Comparison of ENCODE assay signal across 1 cellular context in genomic region chr2:17799301-17800126, GRCh38.
TF ChIP-seq lines count a peak whose summit lies in the region.

No MANE protein-coding gene starts in this region.

TF ChIP-seq in WTC11, 78 proteins besides CTCF, POLR2A, EP300 and RAD21 (continued from another document):
- TF ChIP-seq ZNF281 (CRISPR knock-in tag; IDR thresholded peaks at IDR 0.05) (no peak), USF2 (CRISPR knock-in tag; IDR thresholded peaks at IDR 0.05) (no peak), ZNF512 (CRISPR knock-in tag; IDR thresholded peaks at IDR 0.05; ENCODE audit: borderline replicate concordance) (no peak)
TF ChIP-seq in WTC11: peak in this region for 0.
